ENCODE assay signal across 12 cellular contexts in the genomic region with DNA sequence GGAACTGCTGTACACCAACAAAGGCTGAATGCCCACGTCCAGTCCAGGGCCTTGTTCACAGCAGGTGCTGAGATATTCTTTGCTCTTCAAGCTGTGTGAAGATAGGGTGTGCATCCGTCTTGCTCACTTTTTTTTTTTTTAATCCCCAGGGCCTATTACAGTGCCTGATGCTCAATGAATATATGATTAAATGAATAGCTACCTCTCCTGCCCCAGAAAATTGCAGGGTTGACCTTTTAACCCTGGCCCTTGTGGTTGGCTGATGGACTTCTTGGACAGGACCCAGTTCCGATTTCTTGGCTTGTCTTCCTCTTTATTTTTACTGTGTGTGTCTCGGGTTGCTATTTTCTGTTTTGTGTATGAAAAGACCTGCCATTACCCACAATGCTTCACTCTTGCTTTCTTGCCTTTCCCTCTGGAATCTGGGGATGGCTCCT. TPM values are rescaled to one million over a fixed set of nuclear protein-coding genes. Genes with fewer than 3 reads are reported as not detected.
A peak's percentile ranks its signal among the peaks of the same experiment; 100 is the strongest.
DNase-seq lines count a peak whose midpoint lies in the region; ATAC-seq and TF ChIP-seq lines count a peak whose summit lies in the region.
"Had no signal": no experiment of that assay in that cellular context is flagged by ENCODE, and none has a peak within 500 bp of the region (broad histone marks: within the 10 kb centered on the region; RNA-seq: fewer than 3 reads in every experiment).

No MANE protein-coding gene starts in this region.

- no peaks in the 10 kb centered on the region for H3K36me3 ChIP-seq in left ventricle myocardium inferior

- H3K4me1 ChIP-seq in left ventricle myocardium inferior: peaks cover 52% of the 10 kb centered on the region

- H3K27me3 ChIP-seq in left ventricle myocardium inferior (ENCODE audit: low read depth) (no peaks in the 10 kb centered on the region), layer of hippocampus (ENCODE audit: control insufficient read depth, insufficient read depth, low read length) (no peaks in the 10 kb centered on the region)

- no peak for TF ChIP-seq CTCF in left ventricle myocardium inferior (IDR thresholded peaks at IDR 0.05; ENCODE audit: borderline replicate concordance)

- H3K9me3 ChIP-seq in left ventricle myocardium inferior (replicated peaks): peaks cover 4% of the 10 kb centered on the region

- peak overlapping the region; percentile 95 for H3K4me3 ChIP-seq in left ventricle myocardium inferior

- H3K27ac ChIP-seq in left ventricle myocardium inferior (replicated peaks) (peak overlapping the region; percentile 98), layer of hippocampus (ENCODE audit: low read depth, low read length) (peak overlapping the region; percentile 52)

- ATAC-seq in Right ventricle myocardium superior (ENCODE audit: poor library complexity): no peak
- ATAC-seq in HG03457 (IDR thresholded peaks at IDR 0.05; ENCODE audit: unreplicated experiment): no peak

- DNase-seq in left ventricle myocardium inferior (no peak), Right ventricle myocardium superior (no peak), SKM-1 (lab: John Stamatoyannopoulos, UW; ENCODE audit: unreplicated experiment) (peak; percentile 81), COLO829 (ENCODE audit: low spot score) (no peak), HUDEP-2 (lab: John Stamatoyannopoulos, UW; ENCODE audit: unreplicated experiment in 76 of 76) (no peak), NCI-H2171 treated with DMSO at 0.1 percent for 48 hours (lab: John Stamatoyannopoulos, UW) (no peak)
- DNase-seq: activated naive CD4-positive, alpha-beta T cell treated with Interleukin-2 at 50 U/mL for 16 hours; DMS153; NCI-H1417 treated with DMSO at 0.1 percent for 48 hours; T-helper 2 cell had no signal

- intact Hi-C loops in left ventricle myocardium inferior (cut with micrococcal nuclease) (no loop called here), Right ventricle myocardium superior (cut with DNase I) (no loop called here)

RNA-seq across cellular contexts. Expression of gene FYTTD1, which starts 2.9 kb away (rescaled TPM):
- total RNA-seq in left ventricle myocardium inferior (78.7 TPM), Right ventricle myocardium superior (66.9 TPM)

RNA-seq across cellular contexts. Expression of gene RUBCN, which starts 10.1 kb away (rescaled TPM):
- total RNA-seq in left ventricle myocardium inferior: 23.3 TPM
- 15.1 TPM for total RNA-seq in Right ventricle myocardium superior

RNA-seq across cellular contexts. Expression of gene LRCH3, which starts 44.2 kb away (rescaled TPM):
- 25.8 TPM for total RNA-seq in left ventricle myocardium inferior
- total RNA-seq in Right ventricle myocardium superior: 18.0 TPM
